ENCODE assay signal across 8 cellular contexts in the genomic region with DNA sequence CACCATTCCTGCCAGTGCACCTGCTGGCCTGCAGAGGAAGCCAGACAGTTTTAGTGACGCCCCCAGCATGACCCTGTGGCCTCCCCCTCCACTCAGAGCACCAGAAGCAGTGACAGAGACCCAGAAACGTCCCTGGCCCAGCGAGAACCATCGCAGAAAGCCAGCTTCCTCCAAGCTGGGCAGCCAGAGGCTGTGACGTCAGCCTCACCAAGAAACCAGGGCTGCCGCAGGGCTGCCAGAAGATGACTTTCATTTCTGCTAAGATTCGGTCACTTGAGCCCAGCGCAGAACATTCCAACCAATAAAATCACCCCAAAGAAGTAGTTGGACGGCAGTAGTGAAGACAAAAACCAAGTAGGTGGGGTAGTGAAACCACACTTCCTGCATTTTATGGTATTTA. TPM values are rescaled to one million over a fixed set of nuclear protein-coding genes. Genes with fewer than 3 reads are reported as not detected.
A peak's percentile ranks its signal among the peaks of the same experiment; 100 is the strongest.
DNase-seq lines count a peak whose midpoint lies in the region; ATAC-seq lines count a peak whose summit lies in the region.

No MANE protein-coding gene starts in this region.

- no peak overlapping the region for H3K4me3 ChIP-seq in aorta (ENCODE audit: low read length in 2 of 2)

- intact Hi-C loops in Right ventricle myocardium superior (cut with DNase I) = no loop called here
- intact Hi-C loops in Right ventricle myocardium inferior (cut with DNase I) = no loop called here
- intact Hi-C loops in left ventricle myocardium superior (cut with micrococcal nuclease) = no loop called here
- intact Hi-C loops in aorta (cut with DNase I) = no loop called here

- no peak overlapping the region for H3K27ac ChIP-seq in aorta (ENCODE audit: low read depth in 1 of 2, low read length in 2 of 2)

- H3K9me3 ChIP-seq in aorta (ENCODE audit: control insufficient read depth, low read length) = no peaks in the 10 kb centered on the region

- DNase-seq in Right ventricle myocardium superior (peak; percentile 69), Right ventricle myocardium inferior (ENCODE audit: missing footprints) (no peak), NOMO-1 (lab: John Stamatoyannopoulos, UW; ENCODE audit: unreplicated experiment in 2 of 2) (peak; percentile 75 to 81), left ventricle myocardium superior (peak; percentile 65), aorta (peak; percentile 75 to 87), GDM1 (lab: John Stamatoyannopoulos, UW) (no peak), SW480 (ENCODE audit: low spot score) (no peak)

- 45 to 51% methylated on average over 9 of the region's 9 CpGs for WGBS in aorta, 2 donors

- ATAC-seq in Right ventricle myocardium superior (ENCODE audit: poor library complexity) = no peak
- no peak for ATAC-seq in Right ventricle myocardium inferior
- ATAC-seq in left ventricle myocardium superior = no peak
- ATAC-seq in aorta (ENCODE audit: low FRiP score) = no peak
- no peak for ATAC-seq in GM21367 (IDR thresholded peaks at IDR 0.05; ENCODE audit: unreplicated experiment)

- no peaks in the 10 kb centered on the region for H3K4me1 ChIP-seq in aorta (ENCODE audit: control insufficient read depth in 1 of 2, insufficient read depth in 2 of 2, low read length in 2 of 2)

- H3K36me3 ChIP-seq in aorta (ENCODE audit: control insufficient read depth in 1 of 2, insufficient read depth in 2 of 2, low read length in 1 of 2) = no peaks in the 10 kb centered on the region

- no peaks in the 10 kb centered on the region for H3K27me3 ChIP-seq in aorta (ENCODE audit: control insufficient read depth in 1 of 2, insufficient read depth in 2 of 2, low read length in 1 of 2)

RNA-seq across cellular contexts. Expression of a gene that starts 29.6 kb away (rescaled TPM):
- 868 TPM for total RNA-seq in Right ventricle myocardium superior
- total RNA-seq in Right ventricle myocardium inferior = 953 TPM
- 931 TPM for total RNA-seq in left ventricle myocardium superior
- total RNA-seq in aorta = 1,000 to 10,000 TPM; 1,255 to 1,309 TPM
- polyA plus RNA-seq in aorta = 1,000 to 10,000 TPM; 2,819 to 3,270 TPM

Comparison
In these comparisons a context has a peak if more than half of its experiments do, and no peak if none do; other contexts are left out.
1. DNase-seq: peak in Right ventricle myocardium superior (single experiment), NOMO-1 (2 of 2), left ventricle myocardium superior (single experiment) and aorta (2 of 2); none in Right ventricle myocardium inferior (single experiment), GDM1 (single experiment) and SW480 (single experiment).